In genomic region chr9:37800631-37801286, GRCh38 we compare ENCODE assay signal across 1 cellular context.
A peak's percentile ranks its signal among the peaks of the same experiment; 100 is the strongest.
TF ChIP-seq lines count a peak whose summit lies in the region.

A gene with protein sequence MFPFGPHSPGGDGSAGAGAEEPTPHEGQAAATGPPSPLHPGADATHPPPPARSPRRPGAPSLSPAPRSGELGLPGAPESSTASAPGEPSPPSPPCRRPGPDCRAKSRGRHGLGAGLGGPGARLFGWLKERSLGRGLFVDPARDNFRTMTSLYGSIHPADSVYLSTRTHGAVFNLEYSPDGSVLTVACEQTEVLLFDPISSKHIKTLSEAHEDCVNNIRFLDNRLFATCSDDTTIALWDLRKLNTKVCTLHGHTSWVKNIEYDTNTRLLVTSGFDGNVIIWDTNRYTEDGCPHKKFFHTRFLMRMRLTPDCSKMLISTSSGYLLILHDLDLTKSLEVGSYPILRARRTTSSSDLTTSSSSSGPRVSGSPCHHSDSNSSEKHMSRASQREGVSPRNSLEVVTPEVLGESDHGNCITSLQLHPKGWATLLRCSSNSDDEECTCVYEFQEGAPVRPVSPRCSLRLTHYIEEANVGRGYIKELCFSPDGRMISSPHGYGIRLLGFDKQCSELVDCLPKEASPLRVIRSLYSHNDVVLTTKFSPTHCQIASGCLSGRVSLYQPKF (plus strand): TSS chr9:37800797. CDS start chr9:37800867, 70 bp downstream.

TF ChIP-seq in K562, 482 proteins besides CTCF, POLR2A, EP300 and RAD21 (continued from another document):
- TF ChIP-seq TAL1 (IDR thresholded peaks at IDR 0.05) (no peak), ZFP36 (IDR thresholded peaks at IDR 0.05; ENCODE audit: low read depth, low read length, partially characterized antibody) (peak; percentile 52), PKNOX1 (IDR thresholded peaks at IDR 0.05) (peak; percentile 27), ZNF583 (CRISPR knock-in tag; IDR thresholded peaks at IDR 0.05) (peak; percentile 73; the same call in 1 of the 2 replicates), KLF6 (CRISPR knock-in tag; IDR thresholded peaks at IDR 0.05; ENCODE audit: borderline replicate concordance) (0 out of 2 replicates have a peak, but pooled peaks have one; percentile 46), HDAC3 (IDR thresholded peaks at IDR 0.05; ENCODE audit: borderline replicate concordance, partially characterized antibody) (peak; percentile 62), XRCC5 (IDR thresholded peaks at IDR 0.05; ENCODE audit: low read depth, low read length) (peak; percentile 100), TGIF2 (CRISPR knock-in tag; IDR thresholded peaks at IDR 0.05) (peak; percentile 95), SNIP1 (IDR thresholded peaks at IDR 0.05; ENCODE audit: low read depth) (no peak), FOXA1 (IDR thresholded peaks at IDR 0.05; ENCODE audit: borderline replicate concordance) (no peak), COPS2 (conservative IDR thresholded peaks at IDR 0.05) (no peak)
- TF ChIP-seq, protein P1, sequence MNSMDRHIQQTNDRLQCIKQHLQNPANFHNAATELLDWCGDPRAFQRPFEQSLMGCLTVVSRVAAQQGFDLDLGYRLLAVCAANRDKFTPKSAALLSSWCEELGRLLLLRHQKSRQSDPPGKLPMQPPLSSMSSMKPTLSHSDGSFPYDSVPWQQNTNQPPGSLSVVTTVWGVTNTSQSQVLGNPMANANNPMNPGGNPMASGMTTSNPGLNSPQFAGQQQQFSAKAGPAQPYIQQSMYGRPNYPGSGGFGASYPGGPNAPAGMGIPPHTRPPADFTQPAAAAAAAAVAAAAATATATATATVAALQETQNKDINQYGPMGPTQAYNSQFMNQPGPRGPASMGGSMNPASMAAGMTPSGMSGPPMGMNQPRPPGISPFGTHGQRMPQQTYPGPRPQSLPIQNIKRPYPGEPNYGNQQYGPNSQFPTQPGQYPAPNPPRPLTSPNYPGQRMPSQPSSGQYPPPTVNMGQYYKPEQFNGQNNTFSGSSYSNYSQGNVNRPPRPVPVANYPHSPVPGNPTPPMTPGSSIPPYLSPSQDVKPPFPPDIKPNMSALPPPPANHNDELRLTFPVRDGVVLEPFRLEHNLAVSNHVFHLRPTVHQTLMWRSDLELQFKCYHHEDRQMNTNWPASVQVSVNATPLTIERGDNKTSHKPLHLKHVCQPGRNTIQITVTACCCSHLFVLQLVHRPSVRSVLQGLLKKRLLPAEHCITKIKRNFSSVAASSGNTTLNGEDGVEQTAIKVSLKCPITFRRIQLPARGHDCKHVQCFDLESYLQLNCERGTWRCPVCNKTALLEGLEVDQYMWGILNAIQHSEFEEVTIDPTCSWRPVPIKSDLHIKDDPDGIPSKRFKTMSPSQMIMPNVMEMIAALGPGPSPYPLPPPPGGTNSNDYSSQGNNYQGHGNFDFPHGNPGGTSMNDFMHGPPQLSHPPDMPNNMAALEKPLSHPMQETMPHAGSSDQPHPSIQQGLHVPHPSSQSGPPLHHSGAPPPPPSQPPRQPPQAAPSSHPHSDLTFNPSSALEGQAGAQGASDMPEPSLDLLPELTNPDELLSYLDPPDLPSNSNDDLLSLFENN (IDR thresholded peaks at IDR 0.05; ENCODE audit: low read depth in 2 of 2, low read length in 2 of 2) = peak in 1 of 2 experiments; percentile 82; a peak in 2 of 4 replicates
- TF ChIP-seq, protein P2, sequence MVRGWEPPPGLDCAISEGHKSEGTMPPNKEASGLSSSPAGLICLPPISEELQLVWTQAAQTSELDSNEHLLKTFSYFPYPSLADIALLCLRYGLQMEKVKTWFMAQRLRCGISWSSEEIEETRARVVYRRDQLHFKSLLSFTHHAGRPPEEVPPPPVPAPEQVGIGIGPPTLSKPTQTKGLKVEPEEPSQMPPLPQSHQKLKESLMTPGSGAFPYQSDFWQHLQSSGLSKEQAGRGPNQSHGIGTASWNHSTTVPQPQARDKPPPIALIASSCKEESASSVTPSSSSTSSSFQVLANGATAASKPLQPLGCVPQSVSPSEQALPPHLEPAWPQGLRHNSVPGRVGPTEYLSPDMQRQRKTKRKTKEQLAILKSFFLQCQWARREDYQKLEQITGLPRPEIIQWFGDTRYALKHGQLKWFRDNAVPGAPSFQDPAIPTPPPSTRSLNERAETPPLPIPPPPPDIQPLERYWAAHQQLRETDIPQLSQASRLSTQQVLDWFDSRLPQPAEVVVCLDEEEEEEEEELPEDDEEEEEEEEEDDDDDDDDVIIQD (CRISPR knock-in tag; IDR thresholded peaks at IDR 0.05) = no peak
- TF ChIP-seq, protein P3, sequence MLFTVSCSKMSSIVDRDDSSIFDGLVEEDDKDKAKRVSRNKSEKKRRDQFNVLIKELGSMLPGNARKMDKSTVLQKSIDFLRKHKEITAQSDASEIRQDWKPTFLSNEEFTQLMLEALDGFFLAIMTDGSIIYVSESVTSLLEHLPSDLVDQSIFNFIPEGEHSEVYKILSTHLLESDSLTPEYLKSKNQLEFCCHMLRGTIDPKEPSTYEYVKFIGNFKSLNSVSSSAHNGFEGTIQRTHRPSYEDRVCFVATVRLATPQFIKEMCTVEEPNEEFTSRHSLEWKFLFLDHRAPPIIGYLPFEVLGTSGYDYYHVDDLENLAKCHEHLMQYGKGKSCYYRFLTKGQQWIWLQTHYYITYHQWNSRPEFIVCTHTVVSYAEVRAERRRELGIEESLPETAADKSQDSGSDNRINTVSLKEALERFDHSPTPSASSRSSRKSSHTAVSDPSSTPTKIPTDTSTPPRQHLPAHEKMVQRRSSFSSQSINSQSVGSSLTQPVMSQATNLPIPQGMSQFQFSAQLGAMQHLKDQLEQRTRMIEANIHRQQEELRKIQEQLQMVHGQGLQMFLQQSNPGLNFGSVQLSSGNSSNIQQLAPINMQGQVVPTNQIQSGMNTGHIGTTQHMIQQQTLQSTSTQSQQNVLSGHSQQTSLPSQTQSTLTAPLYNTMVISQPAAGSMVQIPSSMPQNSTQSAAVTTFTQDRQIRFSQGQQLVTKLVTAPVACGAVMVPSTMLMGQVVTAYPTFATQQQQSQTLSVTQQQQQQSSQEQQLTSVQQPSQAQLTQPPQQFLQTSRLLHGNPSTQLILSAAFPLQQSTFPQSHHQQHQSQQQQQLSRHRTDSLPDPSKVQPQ (CRISPR knock-in tag; IDR thresholded peaks at IDR 0.05; ENCODE audit: borderline replicate concordance) = no peak
